Comparison of ENCODE assay signal across 19 cellular contexts in the genomic region with DNA sequence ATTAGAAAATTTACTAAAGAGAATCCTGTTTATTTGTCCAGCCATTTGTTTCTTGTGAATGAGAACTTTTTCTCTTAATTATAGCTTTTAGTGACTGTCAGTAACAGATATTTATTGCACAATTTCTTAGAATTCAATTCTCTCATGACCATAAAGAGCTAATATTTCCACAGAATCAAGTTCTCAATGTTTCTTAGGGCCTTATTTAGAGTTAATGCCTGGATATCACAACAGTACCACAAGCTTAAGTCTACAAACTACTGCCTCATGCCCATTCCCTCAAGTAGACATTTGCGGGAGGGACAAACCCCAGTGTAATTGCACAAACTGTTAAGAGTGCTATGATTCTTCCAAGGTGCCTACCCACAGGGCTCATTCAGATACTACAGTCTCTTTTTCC.
"Had no signal": no experiment of that assay in that cellular context is flagged by ENCODE, and none has a peak within 500 bp of the region (broad histone marks: within the 10 kb centered on the region; RNA-seq: fewer than 3 reads in every experiment).

No MANE protein-coding gene starts in this region.

- H3K36me3 Mint-ChIP-seq: naive thymus-derived CD4-positive, alpha-beta T cell; type B pancreatic cell had no signal

- H3K27ac ChIP-seq: foreskin keratinocyte, parathyroid adenoma, psoas muscle, suprapubic skin, thyroid gland had no signal

- H3K27ac Mint-ChIP-seq: naive thymus-derived CD4-positive, alpha-beta T cell; nephron progenitor cell; type B pancreatic cell had no signal

- H3K4me1 Mint-ChIP-seq: nephron progenitor cell had no signal

- H3K4me1 ChIP-seq: parathyroid adenoma, psoas muscle, suprapubic skin had no signal

- ATAC-seq: esophagus mucosa; foreskin keratinocyte; left colon; naive thymus-derived CD4-positive, alpha-beta T cell had no signal

- H3K9me3 Mint-ChIP-seq: type B pancreatic cell had no signal

- H3K4me3 ChIP-seq: coronary artery, dorsolateral prefrontal cortex, psoas muscle, suprapubic skin, thyroid gland had no signal

- DNase-seq: dorsolateral prefrontal cortex; effector CD8-positive, alpha-beta T cell; foreskin keratinocyte; hippocampal formation; left colon; mammary epithelial cell; naive thymus-derived CD4-positive, alpha-beta T cell; nephron progenitor cell; psoas muscle; retina; small intestine; stimulated activated CD4-positive, alpha-beta T cell treated with anti-CD3 and anti-CD28 coated beads, Interleukin-12 subunit alpha, Interleukin-12 subunit beta, amount 100 ng/mL, for 4 hours; stimulated activated naive CD4-positive, alpha-beta T cell; thyroid gland had no signal

- H3K36me3 ChIP-seq: suprapubic skin, thyroid gland had no signal

- H3K9ac ChIP-seq: parathyroid adenoma had no signal

- H3K9me3 ChIP-seq: psoas muscle, suprapubic skin, thyroid gland had no signal

- H3K27me3 ChIP-seq: dorsolateral prefrontal cortex, foreskin keratinocyte, suprapubic skin, thyroid gland had no signal

- H3K4me3 Mint-ChIP-seq: naive thymus-derived CD4-positive, alpha-beta T cell; nephron progenitor cell; type B pancreatic cell had no signal

- H3K27me3 Mint-ChIP-seq: type B pancreatic cell had no signal
